In genomic region chr14:71658261-71658860, GRCh38 we compare ENCODE assay signal across 12 cellular contexts.
DNase-seq lines count a peak whose midpoint lies in the region; ATAC-seq and TF ChIP-seq lines count a peak whose summit lies in the region.
"Had no signal": no experiment of that assay in that cellular context is flagged by ENCODE, and none has a peak within 500 bp of the region (broad histone marks: within the 10 kb centered on the region; RNA-seq: fewer than 3 reads in every experiment).

No MANE protein-coding gene starts in this region.

- no peak overlapping the region for H3K4me3 ChIP-seq in CD4-positive, CD25-positive, alpha-beta regulatory T cell (ENCODE audit: low read depth, low read length)
- no peak overlapping the region for H3K4me3 ChIP-seq in fibroblast of mammary gland (ENCODE audit: control insufficient read depth, low read depth, low read length)

- CTCF ChIA-PET in activated CD4-positive, alpha-beta memory T cell treated with anti-CD3 and anti-CD28 coated beads for 36 hours (lab: Charles Lee), result no interaction called here

- H3K4me1 Mint-ChIP-seq in CD4-positive, CD25-positive, alpha-beta regulatory T cell, result peaks cover 9 to 28% (median 17%) of the 10 kb centered on the region in 4 donors
- peaks cover 14% of the 10 kb centered on the region for H3K4me1 Mint-ChIP-seq in activated CD4-positive, alpha-beta memory T cell treated with anti-CD3 and anti-CD28 coated beads for 36 hours (ENCODE audit: low read depth)

- no peaks in the 10 kb centered on the region for H3K27me3 ChIP-seq in CD4-positive, CD25-positive, alpha-beta regulatory T cell (ENCODE audit: control insufficient read depth, insufficient read depth, low read length)

- POLR2A ChIA-PET in activated CD4-positive, alpha-beta memory T cell treated with anti-CD3 and anti-CD28 coated beads for 36 hours (lab: Charles Lee), result interaction anchor here (0.6 kb wide), 1 partner anchor 74 kb away, joined by 3 read pairs; no protein-coding TSS in a partner anchor

- H3K9me3 Mint-ChIP-seq in CD4-positive, CD25-positive, alpha-beta regulatory T cell, result peaks cover 0 to 5% (median 0%) of the 10 kb centered on the region in 7 donors
- no peaks in the 10 kb centered on the region for H3K9me3 Mint-ChIP-seq in activated CD4-positive, alpha-beta memory T cell treated with anti-CD3 and anti-CD28 coated beads for 36 hours
- H3K9me3 Mint-ChIP-seq: effector memory CD8-positive, alpha-beta T cell had no signal

- no peaks in the 10 kb centered on the region for H3K27me3 Mint-ChIP-seq in CD4-positive, CD25-positive, alpha-beta regulatory T cell
- no peaks in the 10 kb centered on the region for H3K27me3 Mint-ChIP-seq in activated CD4-positive, alpha-beta memory T cell treated with anti-CD3 and anti-CD28 coated beads for 36 hours
- H3K27me3 Mint-ChIP-seq: effector memory CD8-positive, alpha-beta T cell; naive thymus-derived CD8-positive, alpha-beta T cell had no signal

- intact Hi-C loops in activated CD4-positive, alpha-beta memory T cell treated with anti-CD3 and anti-CD28 coated beads for 36 hours (cut with micrococcal nuclease), result no loop called here

- H3K27ac ChIP-seq in CD4-positive, CD25-positive, alpha-beta regulatory T cell (ENCODE audit: insufficient read depth, low read length, poor library complexity, severe bottlenecking), result no peak overlapping the region

- ATAC-seq in CD4-positive, CD25-positive, alpha-beta regulatory T cell (ENCODE audit: low read depth in 2 of 2), result no peak
- no peak for ATAC-seq in GM21737 (IDR thresholded peaks at IDR 0.05; ENCODE audit: unreplicated experiment)
- ATAC-seq: naive thymus-derived CD8-positive, alpha-beta T cell had no signal

- no peak overlapping the region for H3K4me3 Mint-ChIP-seq in CD4-positive, CD25-positive, alpha-beta regulatory T cell
- no peak overlapping the region for H3K4me3 Mint-ChIP-seq in activated CD4-positive, alpha-beta memory T cell treated with anti-CD3 and anti-CD28 coated beads for 36 hours
- H3K4me3 Mint-ChIP-seq: effector memory CD8-positive, alpha-beta T cell; naive thymus-derived CD8-positive, alpha-beta T cell had no signal

- H3K27ac Mint-ChIP-seq in CD4-positive, CD25-positive, alpha-beta regulatory T cell, result peak overlapping the region; percentile 2 to 58 (median 18)
- H3K27ac Mint-ChIP-seq in activated CD4-positive, alpha-beta memory T cell treated with anti-CD3 and anti-CD28 coated beads for 36 hours, result peak overlapping the region; percentile 1

- peaks cover 3% of the 10 kb centered on the region for H3K4me1 ChIP-seq in CD4-positive, CD25-positive, alpha-beta regulatory T cell (ENCODE audit: control insufficient read depth, insufficient read depth, low read length, poor library complexity, severe bottlenecking)

- peaks cover 43% of the 10 kb centered on the region for H3K36me3 Mint-ChIP-seq in CD4-positive, CD25-positive, alpha-beta regulatory T cell
- H3K36me3 Mint-ChIP-seq in activated CD4-positive, alpha-beta memory T cell treated with anti-CD3 and anti-CD28 coated beads for 36 hours, result peaks cover 41% of the 10 kb centered on the region

- TF ChIP-seq CTCF in fibroblast of mammary gland (conservative IDR thresholded peaks at IDR 0.05; ENCODE audit: control insufficient read depth, insufficient read depth, low read depth, low read length), result no peak

- no peaks in the 10 kb centered on the region for H3K9me3 ChIP-seq in CD4-positive, CD25-positive, alpha-beta regulatory T cell (ENCODE audit: control insufficient read depth in 2 of 2, low read length in 2 of 2)

- peaks cover 16% of the 10 kb centered on the region for H3K36me3 ChIP-seq in CD4-positive, CD25-positive, alpha-beta regulatory T cell (ENCODE audit: control insufficient read depth, insufficient read depth, low read length)

- DNase-seq in CD4-positive, CD25-positive, alpha-beta regulatory T cell, result no peak
- DNase-seq in HCEC 1CT (peak; percentile 15), fibroblast of mammary gland (ENCODE audit: low read depth) (peak; percentile 69), SIG-M5 treated with dmso at 0.1 percent for 504 hours (lab: John Stamatoyannopoulos, UW; ENCODE audit: unreplicated experiment) (no peak), NCI-H1105 (lab: John Stamatoyannopoulos, UW) (no peak), DMS114 treated with DMSO at 0.1 percent for 48 hours (lab: John Stamatoyannopoulos, UW; ENCODE audit: unreplicated experiment) (no peak)
- no peak for DNase-seq in activated CD4-positive, alpha-beta memory T cell treated with anti-CD3 and anti-CD28 coated beads for 36 hours
- DNase-seq: amygdala; effector memory CD8-positive, alpha-beta T cell; naive thymus-derived CD8-positive, alpha-beta T cell; retina had no signal

Comparison
In these comparisons a context has a peak if more than half of its experiments do, and no peak if none do; other contexts are left out.
1. DNase-seq: peak in HCEC 1CT (single experiment) and fibroblast of mammary gland (single experiment); none in CD4-positive, CD25-positive, alpha-beta regulatory T cell (0 of 3), activated CD4-positive, alpha-beta memory T cell treated with anti-CD3 and anti-CD28 coated beads for 36 hours (single experiment), SIG-M5 treated with dmso at 0.1 percent for 504 hours (single experiment), NCI-H1105 (single experiment) and DMS114 treated with DMSO at 0.1 percent for 48 hours (single experiment).